12 cellular contexts compared by ENCODE assay signal in the genomic region with DNA sequence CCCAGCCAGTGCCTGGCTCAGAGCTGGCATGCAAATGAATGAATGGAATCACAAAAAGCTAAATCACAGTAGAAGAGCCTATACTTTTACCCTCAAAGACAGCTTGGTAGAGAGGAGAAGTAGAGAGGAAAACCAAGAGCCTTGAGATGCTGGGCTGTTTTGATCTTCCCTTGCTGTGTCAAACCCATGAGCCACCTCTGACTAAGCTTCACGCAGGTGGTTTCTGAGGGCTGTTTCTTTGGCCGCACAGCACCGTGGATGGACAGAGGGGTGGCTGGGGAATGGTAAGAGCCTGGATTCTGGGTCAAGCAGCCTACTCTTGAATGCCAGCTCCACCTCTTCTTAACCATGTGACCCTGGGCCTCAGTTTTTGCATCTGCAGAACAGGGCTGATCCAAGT. TPM values are rescaled to one million over a fixed set of nuclear protein-coding genes. Genes with fewer than 3 reads are reported as not detected.
DNase-seq lines count a peak whose midpoint lies in the region; ATAC-seq and TF ChIP-seq lines count a peak whose summit lies in the region.
"Had no signal": no experiment of that assay in that cellular context is flagged by ENCODE, and none has a peak within 500 bp of the region (broad histone marks: within the 10 kb centered on the region; RNA-seq: fewer than 3 reads in every experiment).

No MANE protein-coding gene starts in this region.

- H3K27ac Mint-ChIP-seq in activated naive CD4-positive, alpha-beta T cell treated with anti-CD3 and anti-CD28 coated beads, Interleukin-2, amount 10 ng/mL, durations not matched to agents 7 days and 5 days, result peak overlapping the region; percentile 77

- ATAC-seq in DND-41 (ENCODE audit: insufficient read depth, low read depth) (no peak), left lung (no peak)

- peaks cover 6% of the 10 kb centered on the region; the same call in 1 of the 2 replicates for H4K20me1 ChIP-seq in DND-41 (ENCODE audit: insufficient read depth, low read length)

- H3K4me3 Mint-ChIP-seq in activated naive CD4-positive, alpha-beta T cell treated with anti-CD3 and anti-CD28 coated beads, Interleukin-2, amount 10 ng/mL, durations not matched to agents 7 days and 5 days, result no peak overlapping the region

- H3K27me3 ChIP-seq in DND-41 (ENCODE audit: insufficient read depth, low read length, poor library complexity) (no peaks in the 10 kb centered on the region), left lung (no peaks in the 10 kb centered on the region)
- H3K27me3 ChIP-seq: right atrium auricular region, thyroid gland had no signal

- H3K4me1 ChIP-seq in DND-41 (ENCODE audit: insufficient read depth, low read length), result peaks cover 67% of the 10 kb centered on the region
- peaks cover 29 to 64% of the 10 kb centered on the region in 2 donors for H3K4me1 ChIP-seq in left lung

- peaks cover 78% of the 10 kb centered on the region for H3K4me1 Mint-ChIP-seq in activated naive CD4-positive, alpha-beta T cell treated with anti-CD3 and anti-CD28 coated beads, Interleukin-2, amount 10 ng/mL, durations not matched to agents 7 days and 5 days

- H3K36me3 ChIP-seq in DND-41 (ENCODE audit: insufficient read depth, low read length) (no peaks in the 10 kb centered on the region; the same call in 1 of the 2 replicates), left lung (no peaks in the 10 kb centered on the region)
- H3K36me3 ChIP-seq: right atrium auricular region, thyroid gland had no signal

- H3K27me3 Mint-ChIP-seq in activated naive CD4-positive, alpha-beta T cell treated with anti-CD3 and anti-CD28 coated beads, Interleukin-2, amount 10 ng/mL, durations not matched to agents 7 days and 5 days, result no peaks in the 10 kb centered on the region

- no peak overlapping the region for H2AFZ ChIP-seq in DND-41 (ENCODE audit: low read depth, low read length)

- no peak for DNase-seq in DND-41
- peak; percentile 33 for DNase-seq in RPMI8226
- DNase-seq in activated naive CD4-positive, alpha-beta T cell treated with anti-CD3 and anti-CD28 coated beads, Interleukin-2, amount 10 ng/mL, durations not matched to agents 7 days and 5 days, result peak; percentile 47
- peak; percentile 31 for DNase-seq in posterior vena cava (ENCODE audit: low spot score)
- no peak for DNase-seq in left lung
- no peak for DNase-seq in nucleus accumbens (lab: John Stamatoyannopoulos, UW)
- no peak for DNase-seq in NCI-H2029 (lab: John Stamatoyannopoulos, UW)
- DNase-seq: NCI-H446 treated with DMSO at 0.1 percent for 48 hours, thyroid gland had no signal

- H3K79me2 ChIP-seq in DND-41 (ENCODE audit: insufficient read depth, low read length), result peaks cover 77% of the 10 kb centered on the region

- H3K4me3 ChIP-seq in DND-41 (ENCODE audit: low read depth in 1 of 2, low read length in 2 of 2) (no peak overlapping the region), left lung (no peak overlapping the region)
- H3K4me3 ChIP-seq: coronary artery, right atrium auricular region, thyroid gland had no signal

- H3K9me3 Mint-ChIP-seq in activated naive CD4-positive, alpha-beta T cell treated with anti-CD3 and anti-CD28 coated beads, Interleukin-2, amount 10 ng/mL, durations not matched to agents 7 days and 5 days, result no peaks in the 10 kb centered on the region

- H3K9ac ChIP-seq in DND-41 (ENCODE audit: low read depth, low read length), result no peak overlapping the region

- TF ChIP-seq CTCF in DND-41 (IDR thresholded peaks at IDR 0.05; ENCODE audit: borderline replicate concordance, extremely low read depth, low read length, poor library complexity, severe bottlenecking), result no peak
- TF ChIP-seq CTCF in left lung (IDR thresholded peaks at IDR 0.05), result no peak

- H3K27ac ChIP-seq in DND-41 (ENCODE audit: low read length) (peak overlapping the region; percentile 43), left lung (no peak overlapping the region)
- H3K27ac ChIP-seq: RWPE1 had no signal

- no peak overlapping the region; the same call in 1 of the 2 replicates for H3K4me2 ChIP-seq in DND-41 (ENCODE audit: insufficient read depth, low read length)

- intact Hi-C loops in posterior vena cava (cut with DNase I) (no loop called here), left lung (cut with DNase I) (no loop called here)

- CTCF ChIA-PET in activated naive CD4-positive, alpha-beta T cell treated with anti-CD3 and anti-CD28 coated beads, Interleukin-2, amount 10 ng/mL, durations not matched to agents 7 days and 5 days (lab: Charles Lee), result interaction anchor here (0.9 to 4.4 kb wide), 8 partner anchors 14 to 92 kb away, joined by 3 to 56 read pairs (median 6); no protein-coding TSS in a partner anchor

- peaks cover 2% of the 10 kb centered on the region for H3K36me3 Mint-ChIP-seq in activated naive CD4-positive, alpha-beta T cell treated with anti-CD3 and anti-CD28 coated beads, Interleukin-2, amount 10 ng/mL, durations not matched to agents 7 days and 5 days

- no peaks in the 10 kb centered on the region for H3K9me3 ChIP-seq in DND-41 (ENCODE audit: insufficient read depth, low read length, severe bottlenecking)
- H3K9me3 ChIP-seq in left lung, result no peaks in the 10 kb centered on the region
- H3K9me3 ChIP-seq: right atrium auricular region, thyroid gland had no signal

RNA-seq across cellular contexts. Expression of a gene that starts 18.6 kb away (rescaled TPM):
- total RNA-seq in posterior vena cava, result 10 to 100 TPM; 11.8 to 12.4 TPM
- 10 to 100 TPM; 40.6 to 53.8 TPM for total RNA-seq in left lung

Comparison
In these comparisons a context has a peak if more than half of its experiments do, and no peak if none do; other contexts are left out.
1. DNase-seq: peak in RPMI8226 (single experiment), activated naive CD4-positive, alpha-beta T cell treated with anti-CD3 and anti-CD28 coated beads, Interleukin-2, amount 10 ng/mL, durations not matched to agents 7 days and 5 days (single experiment) and posterior vena cava (single experiment); none in DND-41 (single experiment), left lung (0 of 2), nucleus accumbens (0 of 56) and NCI-H2029 (single experiment).